In genomic region chr2:74835831-74836674, GRCh38 we compare ENCODE assay signal across 1 cellular context.
TF ChIP-seq lines count a peak whose summit lies in the region.

No MANE protein-coding gene starts in this region.

TF ChIP-seq in HepG2, 621 proteins besides CTCF, POLR2A, EP300 and RAD21 (continued from another document and continues in another):
- no peak for TF ChIP-seq DBP (CRISPR knock-in tag; IDR thresholded peaks at IDR 0.05; ENCODE audit: not compliant biosample characterization)
- no peak for TF ChIP-seq JUN (CRISPR knock-in tag; IDR thresholded peaks at IDR 0.05)
- TF ChIP-seq ZNF556 (CRISPR knock-in tag; IDR thresholded peaks at IDR 0.05; ENCODE audit: borderline replicate concordance) = no peak
- TF ChIP-seq ZBTB43 (CRISPR knock-in tag; conservative IDR thresholded peaks at IDR 0.05) = peak; percentile 35; the same call in 1 of the 2 replicates
- no peak for TF ChIP-seq ZFP90 (CRISPR knock-in tag; IDR thresholded peaks at IDR 0.05; ENCODE audit: borderline replicate concordance)
- no peak for TF ChIP-seq PATZ1 (CRISPR knock-in tag; IDR thresholded peaks at IDR 0.05)
- no peak for TF ChIP-seq ZNF841 (CRISPR knock-in tag; IDR thresholded peaks at IDR 0.05; ENCODE audit: borderline replicate concordance)
- TF ChIP-seq ZNF350 (CRISPR knock-in tag; IDR thresholded peaks at IDR 0.05; ENCODE audit: borderline replicate concordance, low read depth) = no peak
- TF ChIP-seq MNT (IDR thresholded peaks at IDR 0.05) = no peak
- no peak for TF ChIP-seq KAT2B (IDR thresholded peaks at IDR 0.05; ENCODE audit: borderline replicate concordance, low read depth, low read length)
- TF ChIP-seq SRSF1 (optimal IDR thresholded peaks at IDR 0.05; ENCODE audit: low read depth, low read length) = no peak
- peak; percentile 58; the same call in 1 of the 2 replicates for TF ChIP-seq ARID4A (CRISPR knock-in tag; IDR thresholded peaks at IDR 0.05; ENCODE audit: borderline replicate concordance)
- TF ChIP-seq YEATS4 (CRISPR knock-in tag; IDR thresholded peaks at IDR 0.05; ENCODE audit: borderline replicate concordance) = no peak
- TF ChIP-seq ZKSCAN8 (CRISPR knock-in tag; IDR thresholded peaks at IDR 0.05; ENCODE audit: borderline replicate concordance) = no peak
- no peak for TF ChIP-seq FOXA1 (IDR thresholded peaks at IDR 0.05)
- TF ChIP-seq FOXA1 (CRISPR knock-in tag; IDR thresholded peaks at IDR 0.05) = no peak
- TF ChIP-seq ZNF232 (CRISPR knock-in tag; IDR thresholded peaks at IDR 0.05; ENCODE audit: borderline replicate concordance) = 0 out of 2 replicates have a peak, but pooled peaks have one; percentile 31
- TF ChIP-seq HNRNPK (IDR thresholded peaks at IDR 0.05; ENCODE audit: low read depth, low read length, poor library complexity, severe bottlenecking) = no peak
- TF ChIP-seq SIX1 (CRISPR knock-in tag; IDR thresholded peaks at IDR 0.05; ENCODE audit: borderline replicate concordance) = no peak; the same call in 1 of the 2 replicates
- no peak for TF ChIP-seq ZNF292 (CRISPR knock-in tag; IDR thresholded peaks at IDR 0.05; ENCODE audit: borderline replicate concordance, low read depth)
- no peak for TF ChIP-seq ZNF674 (CRISPR knock-in tag; IDR thresholded peaks at IDR 0.05; ENCODE audit: low read depth)
- TF ChIP-seq BRCA1 (CRISPR knock-in tag; IDR thresholded peaks at IDR 0.05) = no peak
- no peak for TF ChIP-seq NFKB2 (CRISPR knock-in tag; IDR thresholded peaks at IDR 0.05; ENCODE audit: borderline replicate concordance)
- TF ChIP-seq ZNF563 (CRISPR knock-in tag; IDR thresholded peaks at IDR 0.05) = no peak
- no peak for TF ChIP-seq SNAPC5 (CRISPR knock-in tag; IDR thresholded peaks at IDR 0.05; ENCODE audit: borderline replicate concordance)
- TF ChIP-seq ZNF343 (CRISPR knock-in tag; IDR thresholded peaks at IDR 0.05) = no peak
- no peak for TF ChIP-seq ZNF354B (CRISPR knock-in tag; IDR thresholded peaks at IDR 0.05)
- TF ChIP-seq DNMT1 (CRISPR knock-in tag; IDR thresholded peaks at IDR 0.05) = no peak
- no peak for TF ChIP-seq MAF1 (CRISPR knock-in tag; IDR thresholded peaks at IDR 0.05; ENCODE audit: borderline replicate concordance)
- TF ChIP-seq RFX1 (IDR thresholded peaks at IDR 0.05) = no peak
- TF ChIP-seq ZBTB39 (CRISPR knock-in tag; IDR thresholded peaks at IDR 0.05) = no peak
- no peak for TF ChIP-seq SPEN (CRISPR knock-in tag; IDR thresholded peaks at IDR 0.05; ENCODE audit: low read depth)
- no peak for TF ChIP-seq ZNF441 (CRISPR knock-in tag; IDR thresholded peaks at IDR 0.05; ENCODE audit: borderline replicate concordance)
- no peak for TF ChIP-seq NBN (conservative IDR thresholded peaks at IDR 0.05)
- TF ChIP-seq ZNF614 (CRISPR knock-in tag; IDR thresholded peaks at IDR 0.05; ENCODE audit: borderline replicate concordance) = no peak
- peak; percentile 56; the same call in 1 of the 2 replicates for TF ChIP-seq MED1 (CRISPR knock-in tag; IDR thresholded peaks at IDR 0.05)
- peak; percentile 44; the same call in 1 of the 2 replicates for TF ChIP-seq ZNF816 (CRISPR knock-in tag; IDR thresholded peaks at IDR 0.05; ENCODE audit: borderline replicate concordance)
- TF ChIP-seq SCMH1 (CRISPR knock-in tag; IDR thresholded peaks at IDR 0.05; ENCODE audit: borderline replicate concordance) = no peak
- no peak for TF ChIP-seq PLSCR1 (CRISPR knock-in tag; IDR thresholded peaks at IDR 0.05; ENCODE audit: borderline replicate concordance)
- TF ChIP-seq SIN3B (IDR thresholded peaks at IDR 0.05; ENCODE audit: low read length) = no peak
- no peak for TF ChIP-seq STAT6 (CRISPR knock-in tag; IDR thresholded peaks at IDR 0.05; ENCODE audit: borderline replicate concordance)
- TF ChIP-seq U2AF1 (optimal IDR thresholded peaks at IDR 0.05; ENCODE audit: low read depth, low read length) = no peak
- no peak for TF ChIP-seq ZMYM2 (CRISPR knock-in tag; IDR thresholded peaks at IDR 0.05)
- TF ChIP-seq ZNF543 (CRISPR knock-in tag; IDR thresholded peaks at IDR 0.05) = no peak
- no peak for TF ChIP-seq ZNF335 (CRISPR knock-in tag; IDR thresholded peaks at IDR 0.05)
- 0 out of 2 replicates have a peak, but pooled peaks have one; percentile 32 for TF ChIP-seq ZSCAN22 (CRISPR knock-in tag; IDR thresholded peaks at IDR 0.05)
- no peak for TF ChIP-seq CERS6 (CRISPR knock-in tag; IDR thresholded peaks at IDR 0.05)
- no peak for TF ChIP-seq TFAP4 (IDR thresholded peaks at IDR 0.05; ENCODE audit: borderline replicate concordance, low read depth)
